ENCODE assay signal across 12 cellular contexts in genomic region chr2:84800194-84800805, GRCh38.
DNase-seq lines count a peak whose midpoint lies in the region; ATAC-seq and TF ChIP-seq lines count a peak whose summit lies in the region.
"Had no signal": no experiment of that assay in that cellular context is flagged by ENCODE, and none has a peak within 500 bp of the region (broad histone marks: within the 10 kb centered on the region; RNA-seq: fewer than 3 reads in every experiment).

No MANE protein-coding gene starts in this region.

- H3K4me1 Mint-ChIP-seq in T-cell, result peaks cover 25 to 39% (median 36%) of the 10 kb centered on the region in 3 donors
- H3K4me1 Mint-ChIP-seq in stimulated activated naive B cell treated with anti-CD40 and anti-IgM and Interleukin-4, amounts not matched to agents 10 μg/mL and 1 μg/mL and 100 μg/mL, for 72 hours, result no peaks in the 10 kb centered on the region
- H3K4me1 Mint-ChIP-seq in stimulated activated memory B cell treated with anti-CD40 and anti-IgM and Interleukin-4, amounts not matched to agents 10 μg/mL and 1 μg/mL and 100 μg/mL, for 72 hours, result peaks cover 9% of the 10 kb centered on the region

- DNase-seq in GM13977 (ENCODE audit: low spot score), result peak; percentile 31
- DNase-seq in T-cell, result no peak
- no peak for DNase-seq in Right ventricle myocardium inferior (ENCODE audit: missing footprints)
- no peak for DNase-seq in stimulated activated naive B cell treated with anti-CD40 and anti-IgM and Interleukin-4, amounts not matched to agents 10 μg/mL and 1 μg/mL and 100 μg/mL, for 72 hours
- DNase-seq: activated CD4-positive, alpha-beta T cell treated with anti-CD3 and anti-CD28 coated beads, Interleukin-2, amount 50 U/mL, for 4 hours; esophagus squamous epithelium; left cardiac atrium; SIG-M5 had no signal

- peak overlapping the region; percentile 58 to 68 for H3K27ac Mint-ChIP-seq in T-cell
- H3K27ac Mint-ChIP-seq in stimulated activated naive B cell treated with anti-CD40 and anti-IgM and Interleukin-4, amounts not matched to agents 10 μg/mL and 1 μg/mL and 100 μg/mL, for 72 hours, result no peak overlapping the region
- no peak overlapping the region for H3K27ac Mint-ChIP-seq in stimulated activated memory B cell treated with anti-CD40 and anti-IgM and Interleukin-4, amounts not matched to agents 10 μg/mL and 1 μg/mL and 100 μg/mL, for 72 hours

- TF ChIP-seq CTCF in GM13977 (IDR thresholded peaks at IDR 0.05; ENCODE audit: extremely low read depth, insufficient read depth, missing control alignments), result no peak

- intact Hi-C loops in Right ventricle myocardium inferior (cut with DNase I), result no loop called here

- POLR2A ChIA-PET in T-cell (lab: Charles Lee), result no interaction called here

- no peaks in the 10 kb centered on the region for H3K27me3 Mint-ChIP-seq in T-cell
- no peaks in the 10 kb centered on the region for H3K27me3 Mint-ChIP-seq in stimulated activated naive B cell treated with anti-CD40 and anti-IgM and Interleukin-4, amounts not matched to agents 10 μg/mL and 1 μg/mL and 100 μg/mL, for 72 hours
- H3K27me3 Mint-ChIP-seq in stimulated activated memory B cell treated with anti-CD40 and anti-IgM and Interleukin-4, amounts not matched to agents 10 μg/mL and 1 μg/mL and 100 μg/mL, for 72 hours, result no peaks in the 10 kb centered on the region

- no peaks in the 10 kb centered on the region for H3K36me3 Mint-ChIP-seq in T-cell
- peaks cover 4 to 6% of the 10 kb centered on the region in 2 donors for H3K36me3 Mint-ChIP-seq in stimulated activated naive B cell treated with anti-CD40 and anti-IgM and Interleukin-4, amounts not matched to agents 10 μg/mL and 1 μg/mL and 100 μg/mL, for 72 hours
- H3K36me3 Mint-ChIP-seq in stimulated activated memory B cell treated with anti-CD40 and anti-IgM and Interleukin-4, amounts not matched to agents 10 μg/mL and 1 μg/mL and 100 μg/mL, for 72 hours, result no peaks in the 10 kb centered on the region

- peak overlapping the region; percentile 4 to 52 (median 37) for H3K4me3 Mint-ChIP-seq in T-cell
- H3K4me3 Mint-ChIP-seq in stimulated activated naive B cell treated with anti-CD40 and anti-IgM and Interleukin-4, amounts not matched to agents 10 μg/mL and 1 μg/mL and 100 μg/mL, for 72 hours, result no peak overlapping the region
- H3K4me3 Mint-ChIP-seq in stimulated activated memory B cell treated with anti-CD40 and anti-IgM and Interleukin-4, amounts not matched to agents 10 μg/mL and 1 μg/mL and 100 μg/mL, for 72 hours, result no peak overlapping the region

- ATAC-seq in GM19351 (IDR thresholded peaks at IDR 0.05; ENCODE audit: unreplicated experiment) (peak; percentile 90), HG02938 (IDR thresholded peaks at IDR 0.05; ENCODE audit: unreplicated experiment) (peak; percentile 76), T-cell (replicated peaks in 1 of 4) (no peak), Right ventricle myocardium inferior (no peak), GM19455 (IDR thresholded peaks at IDR 0.05; ENCODE audit: unreplicated experiment) (no peak)
- ATAC-seq in stimulated activated naive B cell treated with anti-CD40 and anti-IgM and Interleukin-4, amounts not matched to agents 10 μg/mL and 1 μg/mL and 100 μg/mL, for 72 hours (replicated peaks), result no peak
- ATAC-seq in stimulated activated memory B cell treated with anti-CD40 and anti-IgM and Interleukin-4, amounts not matched to agents 10 μg/mL and 1 μg/mL and 100 μg/mL, for 72 hours, result no peak
- ATAC-seq: left cardiac atrium had no signal

- CTCF ChIA-PET in T-cell (lab: Charles Lee), result interaction anchor here in 1 of 2 donors (1.0 kb wide), 1 partner anchor 17 kb away, joined by 5 read pairs; no protein-coding TSS in a partner anchor

- in situ Hi-C loops in GM13977 (cut with MboI; ENCODE audit: low pct_unique_long_range_greater_than_20kb, low sequenced_read_pairs, unreplicated experiment), result no loop called here

- H3K9me3 Mint-ChIP-seq in T-cell, result peaks cover 0 to 10% (median 3%) of the 10 kb centered on the region in 3 donors
- peaks cover 4 to 7% of the 10 kb centered on the region in 2 donors for H3K9me3 Mint-ChIP-seq in stimulated activated naive B cell treated with anti-CD40 and anti-IgM and Interleukin-4, amounts not matched to agents 10 μg/mL and 1 μg/mL and 100 μg/mL, for 72 hours
- peaks cover 6% of the 10 kb centered on the region for H3K9me3 Mint-ChIP-seq in stimulated activated memory B cell treated with anti-CD40 and anti-IgM and Interleukin-4, amounts not matched to agents 10 μg/mL and 1 μg/mL and 100 μg/mL, for 72 hours

Comparison
In these comparisons a context has a peak if more than half of its experiments do, and no peak if none do; other contexts are left out.
1. ATAC-seq: peak in GM19351 (single experiment) and HG02938 (single experiment); none in T-cell (0 of 4), Right ventricle myocardium inferior (single experiment), GM19455 (single experiment), stimulated activated naive B cell treated with anti-CD40 and anti-IgM and Interleukin-4, amounts not matched to agents 10 μg/mL and 1 μg/mL and 100 μg/mL, for 72 hours (0 of 2) and stimulated activated memory B cell treated with anti-CD40 and anti-IgM and Interleukin-4, amounts not matched to agents 10 μg/mL and 1 μg/mL and 100 μg/mL, for 72 hours (single experiment).
2. H3K27ac Mint-ChIP-seq: peak in T-cell (2 of 2); none in stimulated activated naive B cell treated with anti-CD40 and anti-IgM and Interleukin-4, amounts not matched to agents 10 μg/mL and 1 μg/mL and 100 μg/mL, for 72 hours (single experiment) and stimulated activated memory B cell treated with anti-CD40 and anti-IgM and Interleukin-4, amounts not matched to agents 10 μg/mL and 1 μg/mL and 100 μg/mL, for 72 hours (single experiment).
3. H3K4me3 Mint-ChIP-seq: peak in T-cell (3 of 3); none in stimulated activated naive B cell treated with anti-CD40 and anti-IgM and Interleukin-4, amounts not matched to agents 10 μg/mL and 1 μg/mL and 100 μg/mL, for 72 hours (0 of 2) and stimulated activated memory B cell treated with anti-CD40 and anti-IgM and Interleukin-4, amounts not matched to agents 10 μg/mL and 1 μg/mL and 100 μg/mL, for 72 hours (single experiment).